6 cellular contexts compared by ENCODE assay signal in genomic region chr5:6680922-6681321, GRCh38.
"Had no signal": no experiment of that assay in that cellular context is flagged by ENCODE, and none has a peak within 500 bp of the region (broad histone marks: within the 10 kb centered on the region; RNA-seq: fewer than 3 reads in every experiment).

No MANE protein-coding gene starts in this region.

- DNase-seq: IMR-90, KBM-7, KG1 had no signal

- H3K27ac ChIP-seq: HL-60, KMS-11 had no signal

- H3K4me3 ChIP-seq: K562 had no signal
